17 cellular contexts compared by ENCODE assay signal in genomic region chr22:23573106-23573505, GRCh38. TPM values are rescaled to one million over a fixed set of nuclear protein-coding genes. Genes with fewer than 3 reads are reported as not detected.
"Had no signal": no experiment of that assay in that cellular context is flagged by ENCODE, and none has a peak within 500 bp of the region (broad histone marks: within the 10 kb centered on the region; RNA-seq: fewer than 3 reads in every experiment).

No MANE protein-coding gene starts in this region.

RNA-seq across cellular contexts. Expression of gene IGLL1, which starts 7.0 kb away (rescaled TPM):
- total RNA-seq: activated CD4-positive, alpha-beta memory T cell treated with anti-CD3 and anti-CD28 coated beads for 36 hours; activated CD4-positive, alpha-beta T cell treated with anti-CD3 and anti-CD28 coated beads for 36 hours; activated CD4-positive, alpha-beta T cell treated with anti-CD3 and anti-CD28 coated beads, Interleukin-2, amount 10 ng/mL, durations not matched to agents 24 days and 14 days; activated CD8-positive, alpha-beta memory T cell treated with anti-CD3 and anti-CD28 coated beads for 36 hours; activated CD8-positive, alpha-beta T cell treated with anti-CD3 and anti-CD28 coated beads, Interleukin-2, amount 10 ng/mL, durations not matched to agents 7 days and 5 days; activated T-helper 1 cell treated with anti-CD3 and anti-CD28 coated beads, Interleukin-12 subunit alpha, Interleukin-12 subunit beta, Interleukin-2, Interleukin-4 antibody, amounts not matched to agents 30 ng/mL and 10 ng/mL and 1 ng/mL, durations not matched to agents 14 hours and 24 hours and 36 hours; adrenal gland; ascending aorta; breast epithelium; cardiac muscle cell; endothelial cell of umbilical vein; esophagus squamous epithelium; fibroblast of lung; fibroblast of villous mesenchyme; gastroesophageal sphincter; glomerular endothelial cell; T-helper 1 cell treated with Interleukin-12 subunit alpha and Interleukin-12 subunit beta and Interleukin-4 antibody, amounts not matched to agents 30 ng/mL and 1 ng/mL, for 36 hours had no signal

RNA-seq across cellular contexts. Expression of gene DRICH1, which starts 59.0 kb away (rescaled TPM):
- total RNA-seq: ascending aorta, cardiac muscle cell, endothelial cell of umbilical vein, fibroblast of lung, glomerular endothelial cell had no signal
